Comparison of ENCODE assay signal across 16 cellular contexts in the genomic region with DNA sequence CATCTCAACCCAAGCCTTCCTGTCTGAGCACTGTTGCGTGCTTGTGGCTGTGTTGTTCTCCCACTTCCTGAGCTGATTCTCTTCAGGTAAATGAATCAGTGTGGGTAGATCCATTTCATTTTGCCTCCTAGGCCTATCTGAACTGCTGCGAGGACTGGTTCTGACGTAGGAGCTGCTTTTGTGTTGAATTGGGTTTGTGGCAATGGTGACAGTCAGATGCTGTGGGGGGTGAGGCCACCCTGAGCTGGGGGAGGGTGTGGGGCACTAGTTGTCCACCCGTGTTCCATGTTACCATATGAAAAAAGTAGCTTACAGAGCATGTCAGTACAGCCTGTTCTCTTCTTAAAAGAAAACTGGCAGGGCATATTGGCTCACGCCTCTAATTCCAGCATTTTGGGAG.
DNase-seq lines count a peak whose midpoint lies in the region; ATAC-seq and TF ChIP-seq lines count a peak whose summit lies in the region.
"Had no signal": no experiment of that assay in that cellular context is flagged by ENCODE, and none has a peak within 500 bp of the region (broad histone marks: within the 10 kb centered on the region; RNA-seq: fewer than 3 reads in every experiment).

No MANE protein-coding gene starts in this region.

- no peak overlapping the region for H2AFZ ChIP-seq in PC-3 (ENCODE audit: low read length)

- H3K27me3 ChIP-seq in PC-3 (ENCODE audit: low read length): no peaks in the 10 kb centered on the region

- H3K4me1 ChIP-seq in PC-3 (ENCODE audit: insufficient read depth, low read length): no peaks in the 10 kb centered on the region

- no TSS peak for BruUV-seq in PC-3 (replicated peaks; lab: Mats Ljungman, UMichigan)

- peaks cover 44% of the 10 kb centered on the region for H3K4me1 Mint-ChIP-seq in activated CD8-positive, alpha-beta memory T cell treated with anti-CD3 and anti-CD28 coated beads, Interleukin-2, amount 10 ng/mL, durations not matched to agents 7 days and 5 days
- peaks cover 39% of the 10 kb centered on the region for H3K4me1 Mint-ChIP-seq in T-helper 1 cell treated with Interleukin-12 subunit alpha and Interleukin-12 subunit beta and Interleukin-4 antibody, amounts not matched to agents 30 μg/mL and 1 μg/mL, for 36 hours (ENCODE audit: low read depth)
- H3K4me1 Mint-ChIP-seq in activated naive CD8-positive, alpha-beta T cell (ENCODE audit: low read depth): peaks cover 28% of the 10 kb centered on the region
- peaks cover 23% of the 10 kb centered on the region for H3K4me1 Mint-ChIP-seq in stimulated activated naive CD8-positive, alpha-beta T cell treated with anti-CD3 and anti-CD28 coated beads, Interleukin-15, Interleukin-2, amounts not matched to agents 100 ng/mL and 50 ng/mL, for 24 hours (ENCODE audit: low read depth)

- peaks cover 9% of the 10 kb centered on the region for H3K9me3 Mint-ChIP-seq in activated CD8-positive, alpha-beta memory T cell treated with anti-CD3 and anti-CD28 coated beads, Interleukin-2, amount 10 ng/mL, durations not matched to agents 7 days and 5 days (ENCODE audit: low read depth)
- H3K9me3 Mint-ChIP-seq in T-helper 1 cell treated with Interleukin-12 subunit alpha and Interleukin-12 subunit beta and Interleukin-4 antibody, amounts not matched to agents 30 μg/mL and 1 μg/mL, for 36 hours: peaks cover 19% of the 10 kb centered on the region
- peaks cover 3% of the 10 kb centered on the region for H3K9me3 Mint-ChIP-seq in activated naive CD8-positive, alpha-beta T cell (ENCODE audit: low read depth)
- H3K9me3 Mint-ChIP-seq in stimulated activated naive CD8-positive, alpha-beta T cell treated with anti-CD3 and anti-CD28 coated beads, Interleukin-15, Interleukin-2, amounts not matched to agents 100 ng/mL and 50 ng/mL, for 24 hours: peaks cover 4% of the 10 kb centered on the region

- peak overlapping the region; percentile 80 for H3K27ac Mint-ChIP-seq in activated CD8-positive, alpha-beta memory T cell treated with anti-CD3 and anti-CD28 coated beads, Interleukin-2, amount 10 ng/mL, durations not matched to agents 7 days and 5 days
- peak overlapping the region; percentile 86 for H3K27ac Mint-ChIP-seq in T-helper 1 cell treated with Interleukin-12 subunit alpha and Interleukin-12 subunit beta and Interleukin-4 antibody, amounts not matched to agents 30 μg/mL and 1 μg/mL, for 36 hours
- peak overlapping the region; percentile 16 for H3K27ac Mint-ChIP-seq in activated naive CD8-positive, alpha-beta T cell
- peak overlapping the region; percentile 26 for H3K27ac Mint-ChIP-seq in stimulated activated naive CD8-positive, alpha-beta T cell treated with anti-CD3 and anti-CD28 coated beads, Interleukin-15, Interleukin-2, amounts not matched to agents 100 ng/mL and 50 ng/mL, for 24 hours
- H3K27ac Mint-ChIP-seq: IgD-negative memory B cell had no signal

- H3K27ac ChIP-seq in PC-3 (ENCODE audit: low read length): no peak overlapping the region

- H3K36me3 Mint-ChIP-seq in activated CD8-positive, alpha-beta memory T cell treated with anti-CD3 and anti-CD28 coated beads, Interleukin-2, amount 10 ng/mL, durations not matched to agents 7 days and 5 days: peaks cover 31% of the 10 kb centered on the region
- peaks cover 26% of the 10 kb centered on the region for H3K36me3 Mint-ChIP-seq in T-helper 1 cell treated with Interleukin-12 subunit alpha and Interleukin-12 subunit beta and Interleukin-4 antibody, amounts not matched to agents 30 μg/mL and 1 μg/mL, for 36 hours (ENCODE audit: low read depth)
- peaks cover 16% of the 10 kb centered on the region for H3K36me3 Mint-ChIP-seq in activated naive CD8-positive, alpha-beta T cell
- peaks cover 15% of the 10 kb centered on the region for H3K36me3 Mint-ChIP-seq in stimulated activated naive CD8-positive, alpha-beta T cell treated with anti-CD3 and anti-CD28 coated beads, Interleukin-15, Interleukin-2, amounts not matched to agents 100 ng/mL and 50 ng/mL, for 24 hours (ENCODE audit: low read depth)

- no peaks in the 10 kb centered on the region for H3K36me3 ChIP-seq in PC-3 (ENCODE audit: low read depth, low read length)

- TF ChIP-seq CTCF in PC-3 (conservative IDR thresholded peaks at IDR 0.05; ENCODE audit: low read depth, low read length): no peak

- peak; percentile 79 for DNase-seq in activated CD8-positive, alpha-beta memory T cell treated with anti-CD3 and anti-CD28 coated beads, Interleukin-2, amount 10 ng/mL, durations not matched to agents 7 days and 5 days
- no peak for DNase-seq in activated CD8-positive, alpha-beta memory T cell treated with anti-CD3 and anti-CD28 coated beads, Interleukin-2, amount 50 U/mL, for 4 hours
- DNase-seq in PC-3 (no peak), NCI-H748 treated with DMSO at 0.1 percent for 48 hours (lab: John Stamatoyannopoulos, UW) (no peak)
- DNase-seq: DMS53, MV-4-11, NCI-H1436, NCI-H2029 treated with DMSO at 0.1 percent for 48 hours, NCI-H510A treated with DMSO at 0.1 percent for 48 hours had no signal

- CTCF ChIA-PET in activated CD8-positive, alpha-beta memory T cell treated with anti-CD3 and anti-CD28 coated beads, Interleukin-2, amount 10 ng/mL, durations not matched to agents 7 days and 5 days (lab: Charles Lee): interaction anchor here (0.7 to 2.4 kb wide), 5 partner anchors 24 to 231 kb away, joined by 3 to 10 read pairs (median 4); no protein-coding TSS in a partner anchor
- CTCF ChIA-PET in PC-3 (lab: Charles Lee): no interaction called here

- no peaks in the 10 kb centered on the region for H3F3A ChIP-seq in PC-3 (ENCODE audit: low read length, unreplicated experiment)

- POLR2A ChIA-PET in PC-3 (lab: Charles Lee; ENCODE audit: unreplicated experiment): no interaction called here

- H3K4me2 ChIP-seq in PC-3 (ENCODE audit: low read length): no peak overlapping the region

- H3K9me3 ChIP-seq in PC-3 (ENCODE audit: low read length): no peaks in the 10 kb centered on the region

- no peaks in the 10 kb centered on the region for H3K79me2 ChIP-seq in PC-3 (ENCODE audit: low read length)

- ATAC-seq in activated CD8-positive, alpha-beta memory T cell treated with anti-CD3 and anti-CD28 coated beads, Interleukin-2, amount 10 ng/mL, durations not matched to agents 7 days and 5 days: peak; percentile 89
- ATAC-seq in PC-3 (no peak), HG02571 (IDR thresholded peaks at IDR 0.05; ENCODE audit: unreplicated experiment) (no peak)
- ATAC-seq: HCT116 had no signal

- H4K20me1 ChIP-seq in PC-3 (ENCODE audit: low read length): no peaks in the 10 kb centered on the region

- H3K4me3 Mint-ChIP-seq in activated CD8-positive, alpha-beta memory T cell treated with anti-CD3 and anti-CD28 coated beads, Interleukin-2, amount 10 ng/mL, durations not matched to agents 7 days and 5 days: no peak overlapping the region
- H3K4me3 Mint-ChIP-seq in T-helper 1 cell treated with Interleukin-12 subunit alpha and Interleukin-12 subunit beta and Interleukin-4 antibody, amounts not matched to agents 30 μg/mL and 1 μg/mL, for 36 hours: peak overlapping the region; percentile 23
- H3K4me3 Mint-ChIP-seq in activated naive CD8-positive, alpha-beta T cell: no peak overlapping the region
- no peak overlapping the region for H3K4me3 Mint-ChIP-seq in stimulated activated naive CD8-positive, alpha-beta T cell treated with anti-CD3 and anti-CD28 coated beads, Interleukin-15, Interleukin-2, amounts not matched to agents 100 ng/mL and 50 ng/mL, for 24 hours
- H3K4me3 Mint-ChIP-seq: CD14-positive monocyte, IgD-negative memory B cell had no signal

- H3K9ac ChIP-seq in PC-3 (ENCODE audit: low read length): no peak overlapping the region

- no peaks in the 10 kb centered on the region for H3K27me3 Mint-ChIP-seq in activated CD8-positive, alpha-beta memory T cell treated with anti-CD3 and anti-CD28 coated beads, Interleukin-2, amount 10 ng/mL, durations not matched to agents 7 days and 5 days
- no peaks in the 10 kb centered on the region for H3K27me3 Mint-ChIP-seq in T-helper 1 cell treated with Interleukin-12 subunit alpha and Interleukin-12 subunit beta and Interleukin-4 antibody, amounts not matched to agents 30 μg/mL and 1 μg/mL, for 36 hours (ENCODE audit: low read depth)
- H3K27me3 Mint-ChIP-seq in activated naive CD8-positive, alpha-beta T cell: no peaks in the 10 kb centered on the region
- H3K27me3 Mint-ChIP-seq in stimulated activated naive CD8-positive, alpha-beta T cell treated with anti-CD3 and anti-CD28 coated beads, Interleukin-15, Interleukin-2, amounts not matched to agents 100 ng/mL and 50 ng/mL, for 24 hours: no peaks in the 10 kb centered on the region
- H3K27me3 Mint-ChIP-seq: IgD-negative memory B cell had no signal

- H3K4me3 ChIP-seq in PC-3 (ENCODE audit: low read length): no peak overlapping the region

- no peaks in the 10 kb centered on the region for H3K9me2 ChIP-seq in PC-3 (replicated peaks; ENCODE audit: low read length)

- intact Hi-C loops in PC-3 (cut with micrococcal nuclease): no loop called here

Comparison
In these comparisons a context has a peak if more than half of its experiments do, and no peak if none do; other contexts are left out.
1. H3K27ac Mint-ChIP-seq: peak in every context shown above with its lines; median percentile 86 in T-helper 1 cell treated with Interleukin-12 subunit alpha and Interleukin-12 subunit beta and Interleukin-4 antibody, amounts not matched to agents 30 μg/mL and 1 μg/mL, for 36 hours; 80 in activated CD8-positive, alpha-beta memory T cell treated with anti-CD3 and anti-CD28 coated beads, Interleukin-2, amount 10 ng/mL, durations not matched to agents 7 days and 5 days; 26 in stimulated activated naive CD8-positive, alpha-beta T cell treated with anti-CD3 and anti-CD28 coated beads, Interleukin-15, Interleukin-2, amounts not matched to agents 100 ng/mL and 50 ng/mL, for 24 hours; 16 in activated naive CD8-positive, alpha-beta T cell.